In the genomic region with DNA sequence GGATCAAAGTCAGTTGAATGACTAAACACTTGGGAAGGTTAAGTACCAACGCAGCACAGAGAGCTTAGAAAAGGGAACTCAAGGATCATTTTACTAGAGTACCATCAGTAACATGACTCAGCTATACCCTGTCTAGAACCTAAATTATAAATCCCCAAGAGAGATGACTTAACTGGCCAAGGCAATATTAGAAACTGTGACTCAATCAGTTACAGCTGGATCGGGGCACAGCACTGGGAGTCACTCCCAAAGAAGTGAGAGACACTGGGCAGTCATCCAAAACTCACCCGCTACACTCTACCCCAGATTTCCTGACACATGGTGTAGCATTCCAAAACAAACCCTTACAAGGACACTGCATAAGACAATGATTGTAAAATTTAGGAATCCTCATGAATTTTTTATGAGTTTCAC, we compare ENCODE assay signal across 8 cellular contexts. TPM values are rescaled to one million over a fixed set of nuclear protein-coding genes. Genes with fewer than 3 reads are reported as not detected.
A peak's percentile ranks its signal among the peaks of the same experiment; 100 is the strongest.
DNase-seq lines count a peak whose midpoint lies in the region; ATAC-seq and TF ChIP-seq lines count a peak whose summit lies in the region.

No MANE protein-coding gene starts in this region.

- DNase-seq in GM04503 (ENCODE audit: low read depth) (peak; percentile 100), Karpas-422 (peak; percentile 83), SW480 (ENCODE audit: low spot score) (peak; percentile 32), fibroblast of villous mesenchyme (ENCODE audit: low read depth) (peak; percentile 98), osteoblast (ENCODE audit: insufficient read length, low spot score, missing footprints) (peak; percentile 91), DMS114 treated with DMSO at 0.1 percent for 48 hours (lab: John Stamatoyannopoulos, UW; ENCODE audit: unreplicated experiment) (no peak), NCI-H1417 (lab: John Stamatoyannopoulos, UW) (no peak)

- H3K9me2 ChIP-seq in Karpas-422 (replicated peaks; ENCODE audit: insufficient read depth, low read length), result no peaks in the 10 kb centered on the region

- H3K4me2 ChIP-seq in Karpas-422 (ENCODE audit: low read depth, low read length, poor library complexity, severe bottlenecking) (peak overlapping the region; percentile 27), osteoblast (ENCODE audit: insufficient read depth, low read length) (peak overlapping the region; percentile 64)

- TF ChIP-seq CTCF in fibroblast of villous mesenchyme (IDR thresholded peaks at IDR 0.05; ENCODE audit: insufficient read depth, low read depth, low read length) (no peak), osteoblast (IDR thresholded peaks at IDR 0.05; ENCODE audit: extremely low read depth, low read depth, low read length) (no peak)

- H2AFZ ChIP-seq in Karpas-422 (ENCODE audit: low read length), result no peak overlapping the region
- H2AFZ ChIP-seq in osteoblast (ENCODE audit: low read length), result no peak overlapping the region

- H3K27ac ChIP-seq in Karpas-422 (ENCODE audit: low read length), result no peak overlapping the region
- peak overlapping the region; percentile 88 for H3K27ac ChIP-seq in osteoblast (ENCODE audit: low read depth, low read length)

- H4K20me1 ChIP-seq in Karpas-422 (ENCODE audit: insufficient read depth, low read depth, low read length) (peaks cover 39% of the 10 kb centered on the region), osteoblast (ENCODE audit: insufficient read depth, low read length) (peaks cover 5% of the 10 kb centered on the region)

- H3K9ac ChIP-seq in Karpas-422 (ENCODE audit: low read length), result no peak overlapping the region

- H3K36me3 ChIP-seq in Karpas-422 (ENCODE audit: insufficient read depth, low read length), result peaks cover 28% of the 10 kb centered on the region; the same call in 1 of the 2 replicates
- H3K36me3 ChIP-seq in osteoblast (ENCODE audit: insufficient read depth, low read length), result peaks cover 24% of the 10 kb centered on the region

- H3K4me3 ChIP-seq in Karpas-422 (ENCODE audit: low read length) (no peak overlapping the region), fibroblast of villous mesenchyme (ENCODE audit: low read depth, low read length) (no peak overlapping the region), osteoblast (ENCODE audit: insufficient read depth, low read length) (peak overlapping the region; percentile 31)

- H3K9me3 ChIP-seq in Karpas-422 (ENCODE audit: low read length) (no peaks in the 10 kb centered on the region), osteoblast (ENCODE audit: low read depth, low read length) (no peaks in the 10 kb centered on the region)

- peaks cover 39% of the 10 kb centered on the region for H3K4me1 ChIP-seq in Karpas-422 (ENCODE audit: low read length)
- peaks cover 38% of the 10 kb centered on the region for H3K4me1 ChIP-seq in osteoblast (ENCODE audit: insufficient read depth, low read length)

- H3K79me2 ChIP-seq in Karpas-422 (ENCODE audit: low read length) (peaks cover 95% of the 10 kb centered on the region), osteoblast (ENCODE audit: insufficient read depth, low read length) (peaks cover 83% of the 10 kb centered on the region)

- H3K27me3 ChIP-seq in Karpas-422 (ENCODE audit: low read length) (no peaks in the 10 kb centered on the region), osteoblast (ENCODE audit: insufficient read depth, low read length) (no peaks in the 10 kb centered on the region)

- no peak for ATAC-seq in HG03457 (IDR thresholded peaks at IDR 0.05; ENCODE audit: unreplicated experiment)

RNA-seq across cellular contexts. Expression of a gene that starts 17.7 kb away (rescaled TPM):
- total RNA-seq in Karpas-422 (2014; rRNA removed; shearing (Covaris generic); ENCODE audit: low replicate concordance), result 22.7 and 38.3 TPM in 2 replicates
- total RNA-seq in fibroblast of villous mesenchyme (35.1 and 42.7 TPM in 2 replicates), osteoblast (28.3 and 36.6 TPM in 2 replicates)

RNA-seq across cellular contexts. Expression of a gene that starts 26.9 kb away (rescaled TPM):
- 0.94 and 3.0 TPM in 2 replicates for total RNA-seq in Karpas-422 (2014; rRNA removed; shearing (Covaris generic); ENCODE audit: low replicate concordance)
- total RNA-seq in fibroblast of villous mesenchyme, result 0.86 TPM in 1 of 2 replicates, not detected in the other
- total RNA-seq in osteoblast, result under 0.01 TPM in 2 replicates

Comparison
In these comparisons a context has a peak if more than half of its experiments do, and no peak if none do; other contexts are left out.
1. DNase-seq: peak in GM04503 (single experiment), Karpas-422 (single experiment), SW480 (single experiment), fibroblast of villous mesenchyme (single experiment) and osteoblast (single experiment); none in DMS114 treated with DMSO at 0.1 percent for 48 hours (single experiment) and NCI-H1417 (0 of 3).